12 cellular contexts compared by ENCODE assay signal in genomic region chr15:75177360-75178071, GRCh38. TPM values are rescaled to one million over a fixed set of nuclear protein-coding genes. Genes with fewer than 3 reads are reported as not detected.
DNase-seq lines count a peak whose midpoint lies in the region; ATAC-seq, FAIRE-seq and TF ChIP-seq lines count a peak whose summit lies in the region.
"Had no signal": no experiment of that assay in that cellular context is flagged by ENCODE, and none has a peak within 500 bp of the region (broad histone marks: within the 10 kb centered on the region; RNA-seq: fewer than 3 reads in every experiment).

No MANE protein-coding gene starts in this region.

- H3K4me3 ChIP-seq in HEK293 (ENCODE audit: low read depth, low read length), result no peak overlapping the region
- H3K4me3 ChIP-seq in left lung, result no peak overlapping the region
- peak overlapping the region in 1 of 5 donors; percentile 26 for H3K4me3 ChIP-seq in subcutaneous abdominal adipose tissue (ENCODE audit: low read depth in 1 of 5, low read length in 5 of 5)

- H3K4me3 Mint-ChIP-seq in WTC11, result peak overlapping the region; percentile 64

- no peaks in the 10 kb centered on the region for H3K36me3 Mint-ChIP-seq in WTC11

- DNase-seq in WTC11 (ENCODE audit: low spot score) (no peak), left lung (no peak), urothelium cell line (ENCODE audit: low spot score) (no peak), SKM-1 (lab: John Stamatoyannopoulos, UW; ENCODE audit: unreplicated experiment) (no peak), pons (ENCODE audit: low spot score) (no peak)
- DNase-seq: activated CD4-positive, alpha-beta T cell treated with anti-CD3 and anti-CD28 coated beads, Interleukin-2, amount 50 U/mL, for 4 hours; Karpas-422 had no signal

- no peak overlapping the region for H3K27ac Mint-ChIP-seq in WTC11

- peak overlapping the region in 1 of 5 donors; percentile 31 for H3K9ac ChIP-seq in subcutaneous abdominal adipose tissue (ENCODE audit: low read length in 5 of 5)

- H3K27me3 Mint-ChIP-seq in WTC11 (ENCODE audit: low read depth), result peaks cover 27% of the 10 kb centered on the region

- H3K9me3 Mint-ChIP-seq in WTC11, result no peaks in the 10 kb centered on the region

- POLR2A ChIA-PET in HEK293 (lab: Yijun Ruan, JAX), result no interaction called here
- POLR2A ChIA-PET in WTC11 (lab: Charles Lee), result no interaction called here

- H3K27ac ChIP-seq in HEK293 (ENCODE audit: extremely low read depth, low read depth, low read length) (no peak overlapping the region), left lung (peak overlapping the region in 1 of 2 donors; percentile 39), subcutaneous abdominal adipose tissue (ENCODE audit: low read depth, low read length) (peak overlapping the region; percentile 41)
- H3K27ac ChIP-seq: neutrophil, RWPE1 had no signal

- CTCF ChIA-PET in HEK293 (lab: Yijun Ruan, JAX), result no interaction called here
- CTCF ChIA-PET in WTC11 (lab: Charles Lee), result interaction anchor here (0.6 to 2.3 kb wide), 6 partner anchors 22 to 147 kb away, joined by 3 to 9 read pairs (median 6); partner anchors contain the start of gene C15orf39

- intact Hi-C loops in left lung (cut with DNase I), result no loop called here

- H3K9me3 ChIP-seq in HEK293 (ENCODE audit: control insufficient read depth, insufficient read depth, low read depth, low read length) (no peaks in the 10 kb centered on the region), left lung (no peaks in the 10 kb centered on the region), subcutaneous abdominal adipose tissue (ENCODE audit: control insufficient read depth in 5 of 5, low read length in 5 of 5) (no peaks in the 10 kb centered on the region)
- H3K9me3 ChIP-seq: neutrophil had no signal

- peaks cover 40% of the 10 kb centered on the region for H3K4me1 Mint-ChIP-seq in WTC11

- H3K4me1 ChIP-seq in HEK293 (ENCODE audit: control insufficient read depth, insufficient read depth, low read length), result peaks cover 16% of the 10 kb centered on the region
- H3K4me1 ChIP-seq in left lung, result peaks cover 23 to 45% of the 10 kb centered on the region in 2 donors
- peaks cover 9 to 73% (median 59%) of the 10 kb centered on the region in 5 donors for H3K4me1 ChIP-seq in subcutaneous abdominal adipose tissue (ENCODE audit: control insufficient read depth in 5 of 5, insufficient read depth in 5 of 5, low read length in 5 of 5)

- peaks cover 0 to 31% of the 10 kb centered on the region in 2 donors for H3K27me3 ChIP-seq in left lung
- peaks cover 0 to 5% (median 0%) of the 10 kb centered on the region in 5 donors for H3K27me3 ChIP-seq in subcutaneous abdominal adipose tissue (ENCODE audit: control insufficient read depth in 5 of 5, insufficient read depth in 4 of 5, low read length in 5 of 5)

- FAIRE-seq in urothelium cell line (lab: Jason Lieb, UNC), result no peak

- H3K36me3 ChIP-seq in HEK293 (ENCODE audit: control insufficient read depth in 2 of 2, insufficient read depth in 1 of 2, low read length in 2 of 2) (no peaks in the 10 kb centered on the region), left lung (no peaks in the 10 kb centered on the region), subcutaneous abdominal adipose tissue (ENCODE audit: control insufficient read depth in 5 of 5, insufficient read depth in 5 of 5, low read length in 5 of 5) (no peaks in the 10 kb centered on the region)
- H3K36me3 ChIP-seq: neutrophil had no signal

- no peak for TF ChIP-seq CTCF in HEK293 (tag by site-specific recombination; IDR thresholded peaks at IDR 0.05)
- TF ChIP-seq CTCF in WTC11 (IDR thresholded peaks at IDR 0.05), result no peak
- TF ChIP-seq CTCF in left lung (IDR thresholded peaks at IDR 0.05), result no peak

- ATAC-seq in WTC11 (peak; percentile 9), left lung (peak; percentile 23), GM21786 (IDR thresholded peaks at IDR 0.05; ENCODE audit: unreplicated experiment) (no peak)

TF ChIP-seq in HEK293, 187 proteins besides CTCF, POLR2A, EP300 and RAD21:
- TF ChIP-seq ZNF350 (tag by site-specific recombination; IDR thresholded peaks at IDR 0.05) (no peak), ZIC2 (tag by site-specific recombination; IDR thresholded peaks at IDR 0.05) (peak; percentile 58; the same call in 1 of the 2 replicates)

TF ChIP-seq in WTC11, 78 proteins besides CTCF, POLR2A, EP300 and RAD21:
- TF ChIP-seq ZNF121 (CRISPR knock-in tag; IDR thresholded peaks at IDR 0.05) (peak; percentile 90), GTF2I (CRISPR knock-in tag; conservative IDR thresholded peaks at IDR 0.05) (no peak), MYBL2 (CRISPR knock-in tag; IDR thresholded peaks at IDR 0.05) (no peak), ZNF532 (CRISPR knock-in tag; IDR thresholded peaks at IDR 0.05; ENCODE audit: borderline replicate concordance) (no peak), MAX (CRISPR knock-in tag; IDR thresholded peaks at IDR 0.05) (0 out of 2 replicates have a peak, but pooled peaks have one; percentile 21)
TF ChIP-seq in WTC11: peak in this region for 2.

RNA-seq across cellular contexts. Expression of gene C15orf39, which starts 24.2 kb away (rescaled TPM):
- 39.9 to 52.8 TPM (median 41.6 TPM) in 3 replicates for total RNA-seq in WTC11 (2021)
- 10 to 100 TPM; 19.9 to 35.7 TPM for total RNA-seq in left lung

Comparison
In these comparisons a context has a peak if more than half of its experiments do, and no peak if none do; other contexts are left out.
1. Of the 8 proteins assayed by ChIP-seq in both HEK293 and WTC11: peak only in HEK293: none; only in WTC11: ZNF121; in both: none; in neither: 7.